Comparison of ENCODE assay signal across 12 cellular contexts in the genomic region with DNA sequence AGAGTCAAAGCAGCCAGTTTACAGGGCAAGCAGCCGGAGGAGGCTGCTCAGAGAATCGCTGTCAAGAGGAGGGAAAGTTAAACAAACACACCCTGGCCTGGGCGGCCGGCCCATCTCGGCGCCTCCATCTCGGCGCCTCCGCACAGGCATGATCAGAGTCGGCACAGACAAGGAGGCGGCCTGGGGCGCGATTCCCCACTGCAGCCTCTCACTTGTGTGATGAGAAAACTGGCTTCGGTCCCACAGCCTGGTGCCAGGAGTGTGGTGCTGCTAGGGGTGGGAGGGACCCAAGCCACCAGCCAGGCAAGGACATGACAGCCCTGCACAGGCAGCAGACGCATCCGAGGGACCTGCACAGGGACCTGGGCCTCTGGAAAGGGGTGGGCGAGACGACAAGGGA. TPM values are rescaled to one million over a fixed set of nuclear protein-coding genes. Genes with fewer than 3 reads are reported as not detected.
DNase-seq lines count a peak whose midpoint lies in the region; ATAC-seq and TF ChIP-seq lines count a peak whose summit lies in the region.
"Had no signal": no experiment of that assay in that cellular context is flagged by ENCODE, and none has a peak within 500 bp of the region (broad histone marks: within the 10 kb centered on the region; RNA-seq: fewer than 3 reads in every experiment).

No MANE protein-coding gene starts in this region.

- no peak overlapping the region for H2BK15ac ChIP-seq in mesendoderm (replicated peaks; ENCODE audit: low read depth)

- H4K8ac ChIP-seq in mesendoderm (ENCODE audit: low read depth, low read length), result no peak overlapping the region

- H3K79me2 ChIP-seq in mesendoderm (ENCODE audit: control insufficient read depth, insufficient read depth, low read length), result no peaks in the 10 kb centered on the region

- TF ChIP-seq POLR2A in heart left ventricle (IDR thresholded peaks at IDR 0.05) (no peak), ovary (IDR thresholded peaks at IDR 0.05) (no peak)

- H2AK5ac ChIP-seq in mesendoderm (ENCODE audit: low read length), result no peak overlapping the region

- H3K4me2 ChIP-seq in mesendoderm (ENCODE audit: low read length), result no peak overlapping the region

- H3K36me3 ChIP-seq in heart left ventricle (peaks cover 0 to 96% (median 70%) of the 10 kb centered on the region in 9 donors), ovary (no peaks in the 10 kb centered on the region), mesendoderm (ENCODE audit: control insufficient read depth, insufficient read depth, low read length) (peaks cover 3% of the 10 kb centered on the region)

- no peak overlapping the region for H4K5ac ChIP-seq in mesendoderm (ENCODE audit: low read length)

- H3K9ac ChIP-seq in mesendoderm (ENCODE audit: low read length), result no peak overlapping the region

- H3K36me3 Mint-ChIP-seq in type B pancreatic cell, result peaks cover 9% of the 10 kb centered on the region
- peaks cover 1 to 4% of the 10 kb centered on the region in 2 donors for H3K36me3 Mint-ChIP-seq in activated T-cell treated with anti-CD3 and anti-CD28 coated beads, Interleukin-2, amount 50 U/mL, for 72 hours (ENCODE audit: insufficient read depth in 2 of 2)

- H3K27ac ChIP-seq in heart left ventricle, result peak overlapping the region in 8 of 12 donors; percentile 19 to 72 (median 60)
- peak overlapping the region; percentile 56 to 74 for H3K27ac ChIP-seq in ovary
- no peak overlapping the region for H3K27ac ChIP-seq in mesendoderm (ENCODE audit: low read depth, low read length)

- H3K4me1 ChIP-seq in heart left ventricle (peaks cover 0 to 18% (median 10%) of the 10 kb centered on the region in 12 donors), ovary (ENCODE audit: insufficient read depth) (peaks cover 9% of the 10 kb centered on the region), mesendoderm (ENCODE audit: control insufficient read depth, low read depth, low read length) (no peaks in the 10 kb centered on the region)

- ATAC-seq in heart left ventricle, result peak; percentile 68 to 84 (median 72)
- ATAC-seq in activated T-cell treated with anti-CD3 and anti-CD28 coated beads, Interleukin-2, amount 50 U/mL, for 72 hours (replicated peaks in 1 of 2), result no peak
- ATAC-seq: activated CD4-positive, CD25-positive, alpha-beta regulatory T cell treated with anti-CD3 and anti-CD28 coated beads, Interleukin-2, amount 50 U/mL, for 24 hours had no signal

- H3K27ac Mint-ChIP-seq in type B pancreatic cell, result no peak overlapping the region
- H3K27ac Mint-ChIP-seq in activated T-cell treated with anti-CD3 and anti-CD28 coated beads, Interleukin-2, amount 50 U/mL, for 72 hours, result no peak overlapping the region

- H3K27me3 Mint-ChIP-seq in type B pancreatic cell, result no peaks in the 10 kb centered on the region
- H3K27me3 Mint-ChIP-seq in activated T-cell treated with anti-CD3 and anti-CD28 coated beads, Interleukin-2, amount 50 U/mL, for 72 hours (ENCODE audit: low read depth), result no peaks in the 10 kb centered on the region

- no peak overlapping the region for H2BK120ac ChIP-seq in mesendoderm (ENCODE audit: low read depth, low read length)

- in situ Hi-C loops in G401 (cut with HindIII; ENCODE audit: low sequenced_read_pairs), result no loop called here

- H2BK5ac ChIP-seq in mesendoderm (ENCODE audit: low read length), result no peak overlapping the region

- no peaks in the 10 kb centered on the region for H3K9me3 Mint-ChIP-seq in type B pancreatic cell
- H3K9me3 Mint-ChIP-seq in activated T-cell treated with anti-CD3 and anti-CD28 coated beads, Interleukin-2, amount 50 U/mL, for 72 hours, result no peaks in the 10 kb centered on the region

- no peak overlapping the region for H3K56ac ChIP-seq in mesendoderm (ENCODE audit: low read length)

- H3K27me3 ChIP-seq in heart left ventricle (no peaks in the 10 kb centered on the region), ovary (no peaks in the 10 kb centered on the region), mesendoderm (ENCODE audit: insufficient read depth, low read length, poor library complexity) (no peaks in the 10 kb centered on the region)

- 50 to 72% (median 63%) methylated on average over 17 to 18 of the region's 18 CpGs for WGBS in heart left ventricle, 4 donors
- WGBS in ovary, 3 donors, result 7 to 33% (median 8%) methylated on average over 16 to 18 of the region's 18 CpGs
- WGBS in mesendoderm (ENCODE audit: extremely low coverage, insufficient coverage, low lambda C conversion rate), result no CpG with 5 or more reads among the region's 18 CpGs

- peak; percentile 57 for DNase-seq in G401 (ENCODE audit: low spot score)
- peak; percentile 56 to 83 for DNase-seq in NCI-H446 (lab: John Stamatoyannopoulos, UW)
- peak; percentile 46 to 82 (median 60) for DNase-seq in heart left ventricle
- DNase-seq in ovary, result peak; percentile 55 to 79 (median 65)
- DNase-seq in type B pancreatic cell (ENCODE audit: extremely low spot score, unreplicated experiment), result no peak
- DNase-seq in activated T-cell treated with anti-CD3 and anti-CD28 coated beads, Interleukin-2, amount 50 U/mL, for 72 hours, result no peak
- no peak for DNase-seq in SKM-1 treated with dmso at 0.1 percent for 144 hours (lab: John Stamatoyannopoulos, UW; ENCODE audit: unreplicated experiment)
- DNase-seq in mesendoderm, result no peak
- DNase-seq: activated gamma-delta T cell treated with Interleukin-2 at 50 U/mL for 16 hours; NCI-H1436 treated with DMSO at 0.1 percent for 48 hours; stimulated activated naive CD4-positive, alpha-beta T cell treated with Interleukin-2 at 50 U/mL for 16 hours had no signal

- H3K9me3 ChIP-seq in heart left ventricle (no peaks in the 10 kb centered on the region), ovary (no peaks in the 10 kb centered on the region)

- H3K79me1 ChIP-seq in mesendoderm (ENCODE audit: low read length), result no peaks in the 10 kb centered on the region

- intact Hi-C loops in heart left ventricle (cut with DNase I), result no loop called here
- intact Hi-C loops in ovary (cut with DNase I), result no loop called here

- H3K4me3 Mint-ChIP-seq in type B pancreatic cell, result no peak overlapping the region
- no peak overlapping the region for H3K4me3 Mint-ChIP-seq in activated T-cell treated with anti-CD3 and anti-CD28 coated beads, Interleukin-2, amount 50 U/mL, for 72 hours

- H3K4ac ChIP-seq in mesendoderm (ENCODE audit: low read depth, low read length), result no peak overlapping the region

- H3K23ac ChIP-seq in mesendoderm (ENCODE audit: low read length), result no peak overlapping the region

- TF ChIP-seq CTCF in heart left ventricle (IDR thresholded peaks at IDR 0.05) (no peak), ovary (IDR thresholded peaks at IDR 0.05) (no peak), type B pancreatic cell (conservative IDR thresholded peaks at IDR 0.05) (no peak)

- H3K18ac ChIP-seq in mesendoderm (ENCODE audit: low read length), result no peak overlapping the region

- H3K4me1 Mint-ChIP-seq in type B pancreatic cell (ENCODE audit: unreplicated experiment), result no peaks in the 10 kb centered on the region
- H3K4me1 Mint-ChIP-seq in activated T-cell treated with anti-CD3 and anti-CD28 coated beads, Interleukin-2, amount 50 U/mL, for 72 hours (ENCODE audit: low read depth), result peaks cover 6% of the 10 kb centered on the region

- H3K4me3 ChIP-seq in heart left ventricle (peak overlapping the region in 4 of 12 donors; percentile 2 to 36 (median 5)), ovary (no peak overlapping the region), mesendoderm (ENCODE audit: low read length) (no peak overlapping the region)

- no peak for TF ChIP-seq EP300 in ovary (IDR thresholded peaks at IDR 0.05)

RNA-seq across cellular contexts. Expression of a gene that starts 17.7 kb away (rescaled TPM):
- total RNA-seq in G401 (2014; rRNA removed; shearing (Covaris generic)), result 76.9 and 90.6 TPM in 2 replicates
- total RNA-seq in heart left ventricle (10 to 100 TPM; 27.4 to 67.7 (median 43.1) TPM), ovary (10 to 100 TPM; 46.6 to 75.7 (median 68.8) TPM), type B pancreatic cell (ENCODE audit: low replicate concordance) (85.0 and 118 TPM in 2 replicates)
- polyA plus RNA-seq in heart left ventricle (10 to 100 TPM; 48.0 to 63.3 TPM), ovary (10 to 100 TPM; 11.5 to 57.7 TPM)
- total RNA-seq in activated T-cell treated with anti-CD3 and anti-CD28 coated beads, Interleukin-2, amount 50 U/mL, for 72 hours, result 10 to 100 TPM; 49.8 to 63.6 TPM
- polyA plus RNA-seq in mesendoderm (2013, experiment 1 of 2), result 13.2 TPM
- polyA plus RNA-seq in mesendoderm (2013, experiment 2 of 2), result 13.7 TPM

RNA-seq across cellular contexts. Expression of a gene that starts 38.3 kb away (rescaled TPM):
- 151 and 156 TPM in 2 replicates for total RNA-seq in G401 (2014; rRNA removed; shearing (Covaris generic))
- total RNA-seq in heart left ventricle (10 to 100 TPM; 31.8 to 77.1 (median 50.2) TPM), ovary (10 to 100 TPM; 26.6 to 66.3 (median 33.9) TPM), type B pancreatic cell (ENCODE audit: low replicate concordance) (56.9 and 82.3 TPM in 2 replicates)
- polyA plus RNA-seq in heart left ventricle (10 to 100 TPM; 26.7 to 51.9 TPM), ovary (10 to 100 TPM; 14.6 to 53.4 TPM)
- total RNA-seq in activated T-cell treated with anti-CD3 and anti-CD28 coated beads, Interleukin-2, amount 50 U/mL, for 72 hours, result 10 to 100 TPM; 37.4 to 48.8 TPM
- polyA plus RNA-seq in mesendoderm (2013, experiment 1 of 2), result 229 TPM
- polyA plus RNA-seq in mesendoderm (2013, experiment 2 of 2), result 218 TPM

RNA-seq across cellular contexts. Expression of a gene that starts 38.6 kb away (rescaled TPM):
- 14.4 and 18.1 TPM in 2 replicates for total RNA-seq in G401 (2014; rRNA removed; shearing (Covaris generic))
- 10 to 100 TPM in 5 of 9 donors, 1 to 10 TPM in 4; 6.8 to 16.0 (median 10.2) TPM for total RNA-seq in heart left ventricle
- polyA plus RNA-seq in heart left ventricle, result 10 to 100 TPM; 12.4 to 14.4 TPM
- total RNA-seq in ovary, result 10 to 100 TPM; 15.8 to 30.2 (median 25.3) TPM
- 10 to 100 TPM in 1 of 2 donors, 1 to 10 TPM in 1; 2.5 to 21.8 TPM for polyA plus RNA-seq in ovary
- 45.7 and 50.1 TPM in 2 replicates for total RNA-seq in type B pancreatic cell (ENCODE audit: low replicate concordance)
- 10 to 100 TPM; 39.1 to 55.0 TPM for total RNA-seq in activated T-cell treated with anti-CD3 and anti-CD28 coated beads, Interleukin-2, amount 50 U/mL, for 72 hours
- polyA plus RNA-seq in mesendoderm (2013, experiment 1 of 2), result 13.5 TPM
- polyA plus RNA-seq in mesendoderm (2013, experiment 2 of 2), result 13.2 TPM

RNA-seq across cellular contexts. Expression of a gene that starts 54.7 kb away (rescaled TPM):
- 24.5 and 42.0 TPM in 2 replicates for total RNA-seq in G401 (2014; rRNA removed; shearing (Covaris generic))
- total RNA-seq in heart left ventricle, result 10 to 100 TPM in 3 of 9 donors, 1 to 10 TPM in 6; 7.0 to 15.8 (median 8.9) TPM
- 10 to 100 TPM in 1 of 2 donors, 1 to 10 TPM in 1; 8.0 to 14.7 TPM for polyA plus RNA-seq in heart left ventricle
- total RNA-seq in ovary, result 10 to 100 TPM in 3 of 7 donors, 1 to 10 TPM in 4; 5.5 to 10.7 (median 8.8) TPM
- 1 to 10 TPM in 1 of 2 donors, under 1 TPM in 1; 0.22 to 9.9 TPM for polyA plus RNA-seq in ovary
- total RNA-seq in type B pancreatic cell (ENCODE audit: low replicate concordance), result 12.8 and 26.8 TPM in 2 replicates
- total RNA-seq in activated T-cell treated with anti-CD3 and anti-CD28 coated beads, Interleukin-2, amount 50 U/mL, for 72 hours, result 10 to 100 TPM in 1 of 2 donors, 1 to 10 TPM in 1; 8.1 to 11.4 TPM
- polyA plus RNA-seq in mesendoderm (2013, experiment 1 of 2), result 9.2 TPM
- 9.0 TPM for polyA plus RNA-seq in mesendoderm (2013, experiment 2 of 2)

Comparison
In these comparisons a context has a peak if more than half of its experiments do, and no peak if none do; other contexts are left out.
1. DNase-seq: peak in G401 (single experiment), NCI-H446 (2 of 2), heart left ventricle (5 of 5) and ovary (5 of 5); none in type B pancreatic cell (single experiment), activated T-cell treated with anti-CD3 and anti-CD28 coated beads, Interleukin-2, amount 50 U/mL, for 72 hours (0 of 2), SKM-1 treated with dmso at 0.1 percent for 144 hours (single experiment) and mesendoderm (single experiment).
2. ATAC-seq: peak in heart left ventricle (4 of 4); none in activated T-cell treated with anti-CD3 and anti-CD28 coated beads, Interleukin-2, amount 50 U/mL, for 72 hours (0 of 2).